ENCODE assay signal across 8 cellular contexts in genomic region chr3:150407818-150408231, GRCh38. TPM values are rescaled to one million over a fixed set of nuclear protein-coding genes. Genes with fewer than 3 reads are reported as not detected.
DNase-seq lines count a peak whose midpoint lies in the region; ATAC-seq and TF ChIP-seq lines count a peak whose summit lies in the region.

No MANE protein-coding gene starts in this region.

- H3K27ac Mint-ChIP-seq in stimulated activated effector memory CD8-positive, alpha-beta T cell treated with anti-CD3 and anti-CD28 coated beads, Interleukin-12 subunit alpha, Interleukin-12 subunit beta, amount 100 ng/mL, for 72 hours, result peak overlapping the region; percentile 86

- CTCF ChIA-PET in OCI-LY7 (lab: Charles Lee; ENCODE audit: unreplicated experiment), result interaction anchor here (1.0 kb wide), 1 partner anchor 356 kb away, joined by 3 read pairs; no protein-coding TSS in a partner anchor

- TF ChIP-seq CTCF in OCI-LY7 (conservative IDR thresholded peaks at IDR 0.05; ENCODE audit: low read length), result no peak
- TF ChIP-seq CTCF in ascending aorta (IDR thresholded peaks at IDR 0.05), result no peak

- H3K4me2 ChIP-seq in OCI-LY7 (ENCODE audit: low read length), result peak overlapping the region; percentile 95

- POLR2A ChIA-PET in OCI-LY7 (lab: Charles Lee), result interaction anchor here (0.6 to 3.4 kb wide), 16 partner anchors 10 to 1793 kb away, joined by 3 to 16 read pairs (median 4); partner anchors contain the start of genes ERICH6 and SERP1

- intact Hi-C loops in OCI-LY7 (cut with micrococcal nuclease; ENCODE audit: unreplicated experiment) (loop anchor here (1.0 to 5.0 kb wide), 7 partner anchors 138 to 1416 kb away; partner anchors contain the start of genes COMMD2, EIF2A, GYG1 and HLTF), ascending aorta (cut with DNase I) (loop anchor here (1.0 to 10.0 kb wide), 9 partner anchors 37 to 593 kb away; partner anchors contain the start of genes EIF2A, PFN2, RNF13 and SELENOT)

- DNase-seq in NCI-H2107 treated with DMSO at 0.1 percent for 48 hours (lab: John Stamatoyannopoulos, UW; ENCODE audit: unreplicated experiment) (peak; percentile 95), NCI-H2107 (lab: John Stamatoyannopoulos, UW) (no peak), OCI-LY7 (ENCODE audit: low spot score) (no peak), ascending aorta (ENCODE audit: low spot score in 2 of 2) (peak in 1 of 2 donors; percentile 78), DMS114 treated with DMSO at 0.1 percent for 48 hours (lab: John Stamatoyannopoulos, UW; ENCODE audit: unreplicated experiment) (no peak)
- peak in 1 of 2 donors; percentile 7 for DNase-seq in stimulated activated effector memory CD8-positive, alpha-beta T cell treated with anti-CD3 and anti-CD28 coated beads, Interleukin-12 subunit alpha, Interleukin-12 subunit beta, amount 100 ng/mL, for 72 hours (ENCODE audit: low spot score in 2 of 2)

- H3K9me2 ChIP-seq in OCI-LY7 (ENCODE audit: insufficient read depth, low read length), result 0 out of 2 replicates have a peak, but pooled peaks cover 4% of the 10 kb centered on the region

- H3K36me3 ChIP-seq in OCI-LY7 (ENCODE audit: insufficient read depth, low read length) (peaks cover 23% of the 10 kb centered on the region), ascending aorta (no peaks in the 10 kb centered on the region)

- H3K9me3 ChIP-seq in OCI-LY7 (ENCODE audit: low read length) (no peaks in the 10 kb centered on the region), ascending aorta (no peaks in the 10 kb centered on the region)

- H3K27me3 ChIP-seq in ascending aorta, result no peaks in the 10 kb centered on the region
- no peaks in the 10 kb centered on the region for H3K27me3 ChIP-seq in layer of hippocampus (ENCODE audit: control insufficient read depth, insufficient read depth, low read length)

- BruUV-seq in OCI-LY7 (replicated peaks; lab: Mats Ljungman, UMichigan), result no TSS peak

- peaks cover 23% of the 10 kb centered on the region for H3K4me1 Mint-ChIP-seq in stimulated activated effector memory CD8-positive, alpha-beta T cell treated with anti-CD3 and anti-CD28 coated beads, Interleukin-12 subunit alpha, Interleukin-12 subunit beta, amount 100 ng/mL, for 72 hours

- peak overlapping the region; percentile 99 for H2AFZ ChIP-seq in OCI-LY7 (ENCODE audit: low read length)

- peak overlapping the region; percentile 95 for H3K27ac ChIP-seq in OCI-LY7 (ENCODE audit: low read depth, low read length, poor library complexity, severe bottlenecking)
- peak overlapping the region; percentile 97 to 99 for H3K27ac ChIP-seq in ascending aorta
- peak overlapping the region; percentile 99 for H3K27ac ChIP-seq in layer of hippocampus (ENCODE audit: low read depth, low read length)

- peaks cover 40% of the 10 kb centered on the region for H3K79me2 ChIP-seq in OCI-LY7 (ENCODE audit: insufficient read depth, low read depth, low read length)

- H3K4me1 ChIP-seq in OCI-LY7 (ENCODE audit: insufficient read depth, low read length, poor library complexity, severe bottlenecking) (peaks cover 11% of the 10 kb centered on the region), ascending aorta (peaks cover 0 to 3% of the 10 kb centered on the region in 2 donors)

- H3K9me3 Mint-ChIP-seq in stimulated activated effector memory CD8-positive, alpha-beta T cell treated with anti-CD3 and anti-CD28 coated beads, Interleukin-12 subunit alpha, Interleukin-12 subunit beta, amount 100 ng/mL, for 72 hours, result no peaks in the 10 kb centered on the region

- H3K4me3 ChIP-seq in OCI-LY7 (ENCODE audit: low read depth, low read length, poor library complexity, severe bottlenecking), result peak overlapping the region; percentile 78
- H3K4me3 ChIP-seq in ascending aorta, result peak overlapping the region; percentile 59 to 81

- peaks cover 32% of the 10 kb centered on the region for H3K36me3 Mint-ChIP-seq in stimulated activated effector memory CD8-positive, alpha-beta T cell treated with anti-CD3 and anti-CD28 coated beads, Interleukin-12 subunit alpha, Interleukin-12 subunit beta, amount 100 ng/mL, for 72 hours

- peak overlapping the region; percentile 92 for H3K4me3 Mint-ChIP-seq in stimulated activated effector memory CD8-positive, alpha-beta T cell treated with anti-CD3 and anti-CD28 coated beads, Interleukin-12 subunit alpha, Interleukin-12 subunit beta, amount 100 ng/mL, for 72 hours

- H4K20me1 ChIP-seq in OCI-LY7 (ENCODE audit: insufficient read depth, low read length), result peaks cover 28% of the 10 kb centered on the region

- ATAC-seq in HG02852 (IDR thresholded peaks at IDR 0.05; ENCODE audit: unreplicated experiment), result peak; percentile 4
- no peak for ATAC-seq in stimulated activated effector memory CD8-positive, alpha-beta T cell treated with anti-CD3 and anti-CD28 coated beads, Interleukin-12 subunit alpha, Interleukin-12 subunit beta, amount 100 ng/mL, for 72 hours

RNA-seq across cellular contexts. Expression of gene TSC22D2, which starts 0.3 kb away (rescaled TPM):
- total RNA-seq in OCI-LY7 (2014; rRNA removed; shearing (Covaris generic)), result 5.9 and 6.2 TPM in 2 replicates
- total RNA-seq in OCI-LY7 (2022) (24.2 and 24.9 TPM in 2 replicates), ascending aorta (17.9 TPM)
